ENCODE assay signal across 1 cellular context in genomic region chr3:142941373-142942123, GRCh38.
TF ChIP-seq lines count a peak whose summit lies in the region.

No MANE protein-coding gene starts in this region.

TF ChIP-seq in liver, 16 proteins besides CTCF, POLR2A, EP300 and RAD21 (continued from another document):
- TF ChIP-seq, protein P1, sequence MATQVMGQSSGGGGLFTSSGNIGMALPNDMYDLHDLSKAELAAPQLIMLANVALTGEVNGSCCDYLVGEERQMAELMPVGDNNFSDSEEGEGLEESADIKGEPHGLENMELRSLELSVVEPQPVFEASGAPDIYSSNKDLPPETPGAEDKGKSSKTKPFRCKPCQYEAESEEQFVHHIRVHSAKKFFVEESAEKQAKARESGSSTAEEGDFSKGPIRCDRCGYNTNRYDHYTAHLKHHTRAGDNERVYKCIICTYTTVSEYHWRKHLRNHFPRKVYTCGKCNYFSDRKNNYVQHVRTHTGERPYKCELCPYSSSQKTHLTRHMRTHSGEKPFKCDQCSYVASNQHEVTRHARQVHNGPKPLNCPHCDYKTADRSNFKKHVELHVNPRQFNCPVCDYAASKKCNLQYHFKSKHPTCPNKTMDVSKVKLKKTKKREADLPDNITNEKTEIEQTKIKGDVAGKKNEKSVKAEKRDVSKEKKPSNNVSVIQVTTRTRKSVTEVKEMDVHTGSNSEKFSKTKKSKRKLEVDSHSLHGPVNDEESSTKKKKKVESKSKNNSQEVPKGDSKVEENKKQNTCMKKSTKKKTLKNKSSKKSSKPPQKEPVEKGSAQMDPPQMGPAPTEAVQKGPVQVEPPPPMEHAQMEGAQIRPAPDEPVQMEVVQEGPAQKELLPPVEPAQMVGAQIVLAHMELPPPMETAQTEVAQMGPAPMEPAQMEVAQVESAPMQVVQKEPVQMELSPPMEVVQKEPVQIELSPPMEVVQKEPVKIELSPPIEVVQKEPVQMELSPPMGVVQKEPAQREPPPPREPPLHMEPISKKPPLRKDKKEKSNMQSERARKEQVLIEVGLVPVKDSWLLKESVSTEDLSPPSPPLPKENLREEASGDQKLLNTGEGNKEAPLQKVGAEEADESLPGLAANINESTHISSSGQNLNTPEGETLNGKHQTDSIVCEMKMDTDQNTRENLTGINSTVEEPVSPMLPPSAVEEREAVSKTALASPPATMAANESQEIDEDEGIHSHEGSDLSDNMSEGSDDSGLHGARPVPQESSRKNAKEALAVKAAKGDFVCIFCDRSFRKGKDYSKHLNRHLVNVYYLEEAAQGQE (IDR thresholded peaks at IDR 0.05): peak; percentile 55
- TF ChIP-seq NR2F2 (IDR thresholded peaks at IDR 0.05) (peak; percentile 71), EGR1 (IDR thresholded peaks at IDR 0.05; ENCODE audit: low read depth in 2 of 2) (peak in 1 of 2 donors; percentile 70), FOXA2 (IDR thresholded peaks at IDR 0.05) (peak; percentile 73), RXRA (IDR thresholded peaks at IDR 0.05) (peak; percentile 97), HNF4G (IDR thresholded peaks at IDR 0.05) (peak; percentile 99), JUND (IDR thresholded peaks at IDR 0.05) (peak; percentile 87 to 88), MAX (IDR thresholded peaks at IDR 0.05) (peak; percentile 90), GABPA (IDR thresholded peaks at IDR 0.05 in 1 of 2, conservative IDR thresholded peaks at IDR 0.05 in 1 of 2) (peak in 1 of 2 donors; percentile 20), YY1 (IDR thresholded peaks at IDR 0.05) (peak; percentile 86)
- TF ChIP-seq, protein P2, sequence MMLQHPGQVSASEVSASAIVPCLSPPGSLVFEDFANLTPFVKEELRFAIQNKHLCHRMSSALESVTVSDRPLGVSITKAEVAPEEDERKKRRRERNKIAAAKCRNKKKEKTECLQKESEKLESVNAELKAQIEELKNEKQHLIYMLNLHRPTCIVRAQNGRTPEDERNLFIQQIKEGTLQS (IDR thresholded peaks at IDR 0.05): peak; percentile 80
